7 cellular contexts compared by ENCODE assay signal in genomic region chr6:161498359-161498758, GRCh38.
DNase-seq lines count a peak whose midpoint lies in the region; ATAC-seq and TF ChIP-seq lines count a peak whose summit lies in the region.

No MANE protein-coding gene starts in this region.

- no peaks in the 10 kb centered on the region for H3K36me3 ChIP-seq in sigmoid colon

- DNase-seq in H4 (ENCODE audit: low spot score) (peak; percentile 35), NCI-H446 (lab: John Stamatoyannopoulos, UW) (peak; percentile 32 to 53), epithelial cell of esophagus (ENCODE audit: low read depth) (peak; percentile 75), retinal pigment epithelial cell (ENCODE audit: low read depth) (peak; percentile 63), G401 (ENCODE audit: low spot score) (no peak), sigmoid colon (no peak)

- no peaks in the 10 kb centered on the region for H3K4me1 ChIP-seq in sigmoid colon

- H3K27ac ChIP-seq in sigmoid colon, result no peak overlapping the region

- no peak for TF ChIP-seq POLR2A in sigmoid colon (IDR thresholded peaks at IDR 0.05)

- no peak overlapping the region for H3K4me3 ChIP-seq in epithelial cell of esophagus (ENCODE audit: low read length)
- no peak overlapping the region for H3K4me3 ChIP-seq in retinal pigment epithelial cell (ENCODE audit: low read length)
- no peak overlapping the region for H3K4me3 ChIP-seq in sigmoid colon

- in situ Hi-C loops in G401 (cut with HindIII; ENCODE audit: low sequenced_read_pairs), result no loop called here

- TF ChIP-seq EP300 in sigmoid colon (IDR thresholded peaks at IDR 0.05), result no peak

- H3K9me3 ChIP-seq in sigmoid colon, result no peaks in the 10 kb centered on the region

- WGBS in sigmoid colon, 2 donors, result 50 to 74% methylated on average over 7 of the region's 7 CpGs

- peak; percentile 73 for TF ChIP-seq CTCF in epithelial cell of esophagus (IDR thresholded peaks at IDR 0.05; ENCODE audit: insufficient read depth, low read depth, low read length, missing control alignments)
- TF ChIP-seq CTCF in retinal pigment epithelial cell (conservative IDR thresholded peaks at IDR 0.05; ENCODE audit: low read depth, low read length), result peak; percentile 58
- no peak for TF ChIP-seq CTCF in sigmoid colon (IDR thresholded peaks at IDR 0.05)

- intact Hi-C loops in sigmoid colon (cut with DNase I), result no loop called here

- no peak for ATAC-seq in GM21526 (IDR thresholded peaks at IDR 0.05; ENCODE audit: low FRiP score, unreplicated experiment)

- H3K27me3 ChIP-seq in sigmoid colon, result no peaks in the 10 kb centered on the region

Comparison
In these comparisons a context has a peak if more than half of its experiments do, and no peak if none do; other contexts are left out.
1. DNase-seq: peak in H4 (single experiment), NCI-H446 (2 of 2), epithelial cell of esophagus (single experiment) and retinal pigment epithelial cell (single experiment); none in G401 (single experiment) and sigmoid colon (single experiment).
2. CTCF ChIP-seq: peak in epithelial cell of esophagus (single experiment) and retinal pigment epithelial cell (single experiment); none in sigmoid colon (0 of 4).